8 cellular contexts compared by ENCODE assay signal in genomic region chr5:73496984-73497457, GRCh38. TPM values are rescaled to one million over a fixed set of nuclear protein-coding genes. Genes with fewer than 3 reads are reported as not detected.
A peak's percentile ranks its signal among the peaks of the same experiment; 100 is the strongest.
DNase-seq lines count a peak whose midpoint lies in the region; ATAC-seq and TF ChIP-seq lines count a peak whose summit lies in the region.

No MANE protein-coding gene starts in this region.

- peaks cover 36% of the 10 kb centered on the region for H3K79me2 ChIP-seq in KMS-11 (ENCODE audit: insufficient read depth, low read depth)
- H3K79me2 ChIP-seq in PC-3 (ENCODE audit: low read length): peaks cover 41% of the 10 kb centered on the region

- no TSS peak for BruUV-seq in PC-3 (replicated peaks; lab: Mats Ljungman, UMichigan)

- intact Hi-C loops in PC-3 (cut with micrococcal nuclease): loop anchor here (2.0 kb wide), 1 partner anchor 42 kb away; no protein-coding TSS in a partner anchor
- intact Hi-C loops in spleen (cut with DNase I; ENCODE audit: low total_unique reads): no loop called here
- intact Hi-C loops in prostate gland (cut with DNase I): no loop called here

- H2AFZ ChIP-seq in KMS-11 (ENCODE audit: low read depth): peak overlapping the region; percentile 80; the same call in 1 of the 2 replicates
- no peak overlapping the region for H2AFZ ChIP-seq in PC-3 (ENCODE audit: low read length)
- H2AFZ ChIP-seq in neuron (ENCODE audit: low read depth, low read length): peak overlapping the region; percentile 7

- H3K27me3 ChIP-seq in KMS-11 (ENCODE audit: insufficient read depth, low read depth) (no peaks in the 10 kb centered on the region), PC-3 (ENCODE audit: low read length) (no peaks in the 10 kb centered on the region), neuron (ENCODE audit: insufficient read depth, low read length) (no peaks in the 10 kb centered on the region), spleen (replicated peaks in 1 of 7) (no peaks in the 10 kb centered on the region), prostate gland (replicated peaks; ENCODE audit: insufficient read depth) (no peaks in the 10 kb centered on the region)

- H3K4me1 ChIP-seq in KMS-11 (ENCODE audit: low read depth, poor library complexity, severe bottlenecking) (peaks cover 35% of the 10 kb centered on the region), PC-3 (ENCODE audit: insufficient read depth, low read length) (peaks cover 16% of the 10 kb centered on the region; the same call in 1 of the 2 replicates), neuron (ENCODE audit: insufficient read depth, low read length) (peaks cover 17% of the 10 kb centered on the region), spleen (peaks cover 14 to 47% (median 36%) of the 10 kb centered on the region in 6 donors), prostate gland (replicated peaks) (no peaks in the 10 kb centered on the region)

- H3F3A ChIP-seq in PC-3 (ENCODE audit: low read length, unreplicated experiment): no peaks in the 10 kb centered on the region

- POLR2A ChIA-PET in PC-3 (lab: Charles Lee; ENCODE audit: unreplicated experiment): interaction anchor here (0.7 kb wide), 1 partner anchor 48 kb away, joined by 4 read pairs; the partner anchor contains the start of gene FOXD1

- WGBS in spleen, 5 donors: 55 to 70% (median 60%) methylated on average over 1 of the region's 1 CpG
- WGBS in prostate gland: 41% methylated on average over 1 of the region's 1 CpG

- H3K36me3 ChIP-seq in KMS-11 (ENCODE audit: insufficient read depth) (no peaks in the 10 kb centered on the region; the same call in 1 of the 2 replicates), PC-3 (ENCODE audit: low read depth, low read length) (peaks cover 25% of the 10 kb centered on the region), neuron (ENCODE audit: insufficient read depth, low read length) (peaks cover 18% of the 10 kb centered on the region), spleen (peaks cover 0 to 22% (median 10%) of the 10 kb centered on the region in 6 donors), prostate gland (peaks cover 0 to 2% of the 10 kb centered on the region in 2 donors)

- DNase-seq in DMS79 (lab: John Stamatoyannopoulos, UW): peak; percentile 6
- DNase-seq in PC-3: peak; percentile 70
- DNase-seq in dermis blood vessel endothelial cell: peak; percentile 48
- DNase-seq in spleen: no peak
- no peak for DNase-seq in prostate gland (ENCODE audit: low spot score)

- TF ChIP-seq CTCF in KMS-11 (conservative IDR thresholded peaks at IDR 0.05; ENCODE audit: low read depth, low read length) (peak; percentile 52), PC-3 (conservative IDR thresholded peaks at IDR 0.05; ENCODE audit: low read depth, low read length) (peak; percentile 59), spleen (IDR thresholded peaks at IDR 0.05 in 8 of 11, conservative IDR thresholded peaks at IDR 0.05 in 3 of 11) (no peak), prostate gland (IDR thresholded peaks at IDR 0.05) (peak in 2 of 4 experiments; percentile 4 to 7)

- CTCF ChIA-PET in PC-3 (lab: Charles Lee): interaction anchor here (0.6 kb wide), 3 partner anchors 43 to 106 kb away, joined by 3 to 5 read pairs (median 4); no protein-coding TSS in a partner anchor

- no peak overlapping the region for H3K27ac ChIP-seq in KMS-11
- H3K27ac ChIP-seq in PC-3 (ENCODE audit: low read length): no peak overlapping the region
- H3K27ac ChIP-seq in spleen: no peak overlapping the region
- no peak overlapping the region for H3K27ac ChIP-seq in prostate gland

- H3K9ac ChIP-seq in KMS-11: no peak overlapping the region
- no peak overlapping the region for H3K9ac ChIP-seq in PC-3 (ENCODE audit: low read length)

- no peaks in the 10 kb centered on the region for H3K9me2 ChIP-seq in PC-3 (replicated peaks; ENCODE audit: low read length)

- H3K9me3 ChIP-seq in PC-3 (ENCODE audit: low read length) (no peaks in the 10 kb centered on the region), neuron (ENCODE audit: low read length) (no peaks in the 10 kb centered on the region), spleen (no peaks in the 10 kb centered on the region), prostate gland (no peaks in the 10 kb centered on the region)

- ATAC-seq in PC-3 (no peak; the same call in 1 of the 2 replicates), GM18868 (IDR thresholded peaks at IDR 0.05; ENCODE audit: unreplicated experiment) (no peak)

- H3K4me3 ChIP-seq in KMS-11 (IDR thresholded peaks at IDR 0.05; ENCODE audit: insufficient read depth, low read depth, low read length) (no peak overlapping the region), PC-3 (ENCODE audit: low read length) (peak overlapping the region; percentile 95; the same call in 1 of the 2 replicates), neuron (ENCODE audit: low read length) (peak overlapping the region; percentile 85), spleen (peak overlapping the region in 1 of 8 donors; percentile 82), prostate gland (no peak overlapping the region)

- no peak for TF ChIP-seq POLR2A in spleen (IDR thresholded peaks at IDR 0.05)
- TF ChIP-seq POLR2A in prostate gland (IDR thresholded peaks at IDR 0.05): no peak

- H3K4me2 ChIP-seq in KMS-11 (0 out of 2 replicates have a peak overlapping the region, but pooled peaks have one; percentile 67), PC-3 (ENCODE audit: low read length) (peak overlapping the region; percentile 98; the same call in 1 of the 2 replicates)

- H4K20me1 ChIP-seq in KMS-11 (ENCODE audit: insufficient read depth) (peaks cover 18% of the 10 kb centered on the region), PC-3 (ENCODE audit: low read length) (peaks cover 26% of the 10 kb centered on the region)

RNA-seq across cellular contexts. Expression of gene BTF3, which starts 1.2 kb away (rescaled TPM):
- 249 and 291 TPM in 2 replicates for total RNA-seq in PC-3 (2014; rRNA removed)
- total RNA-seq in dermis blood vessel endothelial cell: 250 and 286 TPM in 2 replicates
- total RNA-seq in spleen: 100 to 1,000 TPM; 368 to 539 (median 463) TPM
- polyA plus RNA-seq in spleen: 100 to 1,000 TPM; 689 to 914 (median 771) TPM
- total RNA-seq in prostate gland: 100 to 1,000 TPM; 363 to 598 TPM

RNA-seq across cellular contexts. Expression of gene FOXD1, which starts 48.4 kb away (rescaled TPM):
- total RNA-seq in PC-3 (2014; rRNA removed) (10.3 and 12.8 TPM in 2 replicates), dermis blood vessel endothelial cell (0.05 and 0.17 TPM in 2 replicates), spleen (1 to 10 TPM in 1 of 7 donors, under 1 TPM in 5, not detected in 1; 0.26 to 1.1 (median 0.34) TPM), prostate gland (1 to 10 TPM; 1.6 to 2.8 TPM)
- polyA plus RNA-seq in spleen: 1 to 10 TPM in 1 of 3 donors, under 1 TPM in 2; 0.09 to 1.1 (median 0.37) TPM

Comparison
In these comparisons a context has a peak if more than half of its experiments do, and no peak if none do; other contexts are left out.
1. DNase-seq: peak in DMS79 (single experiment), PC-3 (single experiment) and dermis blood vessel endothelial cell (single experiment); none in spleen (single experiment) and prostate gland (single experiment).
2. H3K4me3 ChIP-seq: peak in PC-3 (single experiment) and neuron (single experiment); none in KMS-11 (single experiment) and prostate gland (0 of 2).
3. CTCF ChIP-seq: peak in KMS-11 (single experiment) and PC-3 (single experiment); none in spleen (0 of 11).